ENCODE assay signal across 1 cellular context in genomic region chr4:38075370-38076152, GRCh38.
A peak's percentile ranks its signal among the peaks of the same experiment; 100 is the strongest.
TF ChIP-seq lines count a peak whose summit lies in the region.

No MANE protein-coding gene starts in this region.

TF ChIP-seq in HepG2, 621 proteins besides CTCF, POLR2A, EP300 and RAD21 (continued from another document and continues in another):
- TF ChIP-seq HMGXB3 (CRISPR knock-in tag; IDR thresholded peaks at IDR 0.05; ENCODE audit: borderline replicate concordance) (no peak), CREM (IDR thresholded peaks at IDR 0.05) (peak; percentile 79), CREM (CRISPR knock-in tag; IDR thresholded peaks at IDR 0.05) (no peak), ZNF142 (CRISPR knock-in tag; IDR thresholded peaks at IDR 0.05) (0 out of 2 replicates have a peak, but pooled peaks have one; percentile 43), RBFOX2 (IDR thresholded peaks at IDR 0.05; ENCODE audit: low read depth, low read length) (peak; percentile 58), TFE3 (CRISPR knock-in tag; IDR thresholded peaks at IDR 0.05) (peak; percentile 56; the same call in 1 of the 2 replicates), MED13 (CRISPR knock-in tag; IDR thresholded peaks at IDR 0.05) (peak; percentile 86), CREB1 (IDR thresholded peaks at IDR 0.05) (no peak), CREB1 (CRISPR knock-in tag; IDR thresholded peaks at IDR 0.05) (peak; percentile 43; the same call in 1 of the 2 replicates), NCOA2 (CRISPR knock-in tag; IDR thresholded peaks at IDR 0.05) (peak; percentile 72), RELA (CRISPR knock-in tag; IDR thresholded peaks at IDR 0.05) (0 out of 2 replicates have a peak, but pooled peaks have one; percentile 46), SALL2 (CRISPR knock-in tag; IDR thresholded peaks at IDR 0.05) (0 out of 2 replicates have a peak, but pooled peaks have one; percentile 38), PPARG (CRISPR knock-in tag; conservative IDR thresholded peaks at IDR 0.05) (peak; percentile 66), MAX (IDR thresholded peaks at IDR 0.05) (peak; percentile 15; the same call in 1 of the 2 replicates), ZNF263 (CRISPR knock-in tag; IDR thresholded peaks at IDR 0.05) (peak; percentile 49; the same call in 1 of the 2 replicates), ELF3 (CRISPR knock-in tag; IDR thresholded peaks at IDR 0.05) (no peak), HMG20A (CRISPR knock-in tag; IDR thresholded peaks at IDR 0.05; ENCODE audit: borderline replicate concordance) (peak; percentile 44; the same call in 1 of the 2 replicates), HIVEP1 (CRISPR knock-in tag; IDR thresholded peaks at IDR 0.05) (no peak), SIX1 (CRISPR knock-in tag; IDR thresholded peaks at IDR 0.05; ENCODE audit: borderline replicate concordance) (no peak; the same call in 1 of the 2 replicates), GATA4 (IDR thresholded peaks at IDR 0.05; ENCODE audit: borderline replicate concordance, low read depth) (peak; percentile 53; the same call in 1 of the 2 replicates), SIN3A (IDR thresholded peaks at IDR 0.05; ENCODE audit: borderline replicate concordance, low read depth, low read length) (no peak), POLR2G (IDR thresholded peaks at IDR 0.05; ENCODE audit: low read depth, low read length) (no peak), NR2C2 (CRISPR knock-in tag; IDR thresholded peaks at IDR 0.05; ENCODE audit: borderline replicate concordance) (no peak; the same call in none of the 2 replicates), ETS1 (CRISPR knock-in tag; IDR thresholded peaks at IDR 0.05) (no peak), GATAD2A (CRISPR knock-in tag; IDR thresholded peaks at IDR 0.05) (peak; percentile 71), ZNF503 (CRISPR knock-in tag; IDR thresholded peaks at IDR 0.05) (0 out of 2 replicates have a peak, but pooled peaks have one; percentile 26), PCBP2 (optimal IDR thresholded peaks at IDR 0.05; ENCODE audit: low read depth, low read length, poor library complexity, severe bottlenecking) (no peak), SOX6 (IDR thresholded peaks at IDR 0.05) (no peak), SOX6 (CRISPR knock-in tag; IDR thresholded peaks at IDR 0.05) (peak; percentile 62), PHB2 (IDR thresholded peaks at IDR 0.05; ENCODE audit: partially characterized antibody) (no peak), ZNF792 (CRISPR knock-in tag; IDR thresholded peaks at IDR 0.05) (no peak), RARA (CRISPR knock-in tag; IDR thresholded peaks at IDR 0.05) (peak; percentile 41), ARID5B (CRISPR knock-in tag; IDR thresholded peaks at IDR 0.05) (peak; percentile 71; the same call in 1 of the 2 replicates), ZC3H13 (CRISPR knock-in tag; IDR thresholded peaks at IDR 0.05) (no peak), ZUFSP (CRISPR knock-in tag; IDR thresholded peaks at IDR 0.05; ENCODE audit: borderline replicate concordance) (no peak), ZNF530 (CRISPR knock-in tag; IDR thresholded peaks at IDR 0.05; ENCODE audit: low read depth) (no peak), BCL6 (CRISPR knock-in tag; IDR thresholded peaks at IDR 0.05) (peak; percentile 20; the same call in 1 of the 2 replicates), MIXL1 (CRISPR knock-in tag; IDR thresholded peaks at IDR 0.05) (0 out of 2 replicates have a peak, but pooled peaks have one; percentile 13)
